Comparison of ENCODE assay signal across 12 cellular contexts in the genomic region with DNA sequence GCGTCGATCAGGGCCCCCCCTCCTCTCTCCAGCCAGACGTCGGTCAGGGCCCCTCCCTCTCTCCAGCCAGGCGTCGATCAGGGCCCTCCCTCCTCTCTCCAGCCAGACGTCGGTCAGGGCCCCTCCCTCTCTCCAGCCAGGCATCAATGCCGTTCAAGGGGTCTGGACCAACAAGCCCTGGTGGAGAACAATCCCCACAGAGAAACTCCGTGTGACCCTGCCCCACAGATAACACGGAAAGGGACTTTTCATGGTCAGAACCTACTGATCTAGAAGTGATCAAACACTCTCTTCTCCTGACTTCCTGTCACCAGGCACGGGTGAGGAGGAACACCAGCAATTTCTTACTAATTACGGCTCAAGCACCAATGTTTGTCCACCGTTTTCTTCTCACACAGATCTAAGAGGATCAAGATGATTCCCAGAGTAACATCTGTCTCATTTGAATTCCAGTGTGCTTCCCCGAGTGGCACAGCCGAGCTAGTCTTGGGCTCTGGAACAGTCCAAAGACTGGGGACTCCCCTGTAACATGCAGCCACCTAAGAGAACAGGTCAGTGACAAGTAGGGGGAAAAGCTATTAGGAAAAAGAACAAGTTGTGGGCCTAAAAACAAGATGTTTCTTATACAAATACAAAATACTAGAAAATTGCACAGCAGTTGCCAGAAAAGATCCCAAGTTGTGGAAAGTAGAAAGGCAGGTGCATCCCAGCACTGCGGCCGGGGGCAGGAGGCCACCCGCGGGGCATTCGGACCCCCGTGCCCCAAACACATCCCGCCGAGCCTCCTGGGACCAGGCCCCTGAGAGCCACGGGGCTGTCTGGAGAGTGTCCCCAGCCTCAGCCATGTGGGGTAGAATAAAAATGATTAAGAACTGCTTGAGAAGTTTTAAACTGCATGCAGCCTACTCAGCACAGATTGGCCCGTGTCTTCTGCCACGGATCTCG. TPM values are rescaled to one million over a fixed set of nuclear protein-coding genes. Genes with fewer than 3 reads are reported as not detected.
DNase-seq lines count a peak whose midpoint lies in the region; ATAC-seq and TF ChIP-seq lines count a peak whose summit lies in the region.
"Had no signal": no experiment of that assay in that cellular context is flagged by ENCODE, and none has a peak within 500 bp of the region (broad histone marks: within the 10 kb centered on the region; RNA-seq: fewer than 3 reads in every experiment).

No MANE protein-coding gene starts in this region.

- peak overlapping the region; percentile 32 for H3K27ac ChIP-seq in lower lobe of right lung
- H3K27ac ChIP-seq in suprapubic skin, result peak overlapping the region; percentile 48

- H3K4me3 ChIP-seq in lower lobe of right lung (no peak overlapping the region), suprapubic skin (no peak overlapping the region)
- H3K4me3 ChIP-seq: ovary had no signal

- H3K9me3 ChIP-seq in lower lobe of right lung, result no peaks in the 10 kb centered on the region
- no peaks in the 10 kb centered on the region for H3K9me3 ChIP-seq in suprapubic skin
- H3K9me3 ChIP-seq: ovary had no signal

- H3K4me1 Mint-ChIP-seq in activated CD8-positive, alpha-beta memory T cell treated with anti-CD3 and anti-CD28 coated beads, Interleukin-2, amount 10 ng/mL, durations not matched to agents 7 days and 5 days, result peaks cover 46% of the 10 kb centered on the region

- peaks cover 22% of the 10 kb centered on the region for H3K36me3 Mint-ChIP-seq in activated CD8-positive, alpha-beta memory T cell treated with anti-CD3 and anti-CD28 coated beads, Interleukin-2, amount 10 ng/mL, durations not matched to agents 7 days and 5 days
- H3K36me3 Mint-ChIP-seq in activated naive CD4-positive, alpha-beta T cell treated with anti-CD3 and anti-CD28 coated beads, Interleukin-2, amount 50 U/mL, for 72 hours, result peaks cover 8 to 13% of the 10 kb centered on the region in 2 donors

- TF ChIP-seq EP300 in suprapubic skin (IDR thresholded peaks at IDR 0.05), result no peak

- H3K4me3 Mint-ChIP-seq in activated CD8-positive, alpha-beta memory T cell treated with anti-CD3 and anti-CD28 coated beads, Interleukin-2, amount 10 ng/mL, durations not matched to agents 7 days and 5 days, result no peak overlapping the region

- no peaks in the 10 kb centered on the region for H3K27me3 Mint-ChIP-seq in activated CD8-positive, alpha-beta memory T cell treated with anti-CD3 and anti-CD28 coated beads, Interleukin-2, amount 10 ng/mL, durations not matched to agents 7 days and 5 days

- peaks cover 50% of the 10 kb centered on the region for H3K4me1 ChIP-seq in lower lobe of right lung
- H3K4me1 ChIP-seq in suprapubic skin, result peaks cover 22% of the 10 kb centered on the region

- H3K36me3 ChIP-seq in lower lobe of right lung (no peaks in the 10 kb centered on the region), suprapubic skin (no peaks in the 10 kb centered on the region)
- H3K36me3 ChIP-seq: ovary had no signal

- ATAC-seq in activated CD8-positive, alpha-beta memory T cell treated with anti-CD3 and anti-CD28 coated beads, Interleukin-2, amount 10 ng/mL, durations not matched to agents 7 days and 5 days, result no peak
- no peak for ATAC-seq in activated naive CD4-positive, alpha-beta T cell treated with anti-CD3 and anti-CD28 coated beads, Interleukin-2, amount 50 U/mL, for 72 hours
- ATAC-seq in lower lobe of right lung (no peak), HG03439 (IDR thresholded peaks at IDR 0.05; ENCODE audit: unreplicated experiment) (no peak), GM21737 (IDR thresholded peaks at IDR 0.05; ENCODE audit: unreplicated experiment) (no peak)
- ATAC-seq: PC-3 had no signal

- TF ChIP-seq CTCF in lower lobe of right lung (IDR thresholded peaks at IDR 0.05) (no peak), suprapubic skin (IDR thresholded peaks at IDR 0.05) (no peak)

- CTCF ChIA-PET in activated CD8-positive, alpha-beta memory T cell treated with anti-CD3 and anti-CD28 coated beads, Interleukin-2, amount 10 ng/mL, durations not matched to agents 7 days and 5 days (lab: Charles Lee), result interaction anchor here (1.7 kb wide), 1 partner anchor 10 kb away, joined by 7 read pairs; no protein-coding TSS in a partner anchor

- peak overlapping the region; percentile 25 for H3K27ac Mint-ChIP-seq in activated CD8-positive, alpha-beta memory T cell treated with anti-CD3 and anti-CD28 coated beads, Interleukin-2, amount 10 ng/mL, durations not matched to agents 7 days and 5 days
- H3K27ac Mint-ChIP-seq in activated naive CD4-positive, alpha-beta T cell treated with anti-CD3 and anti-CD28 coated beads, Interleukin-2, amount 50 U/mL, for 72 hours, result peak overlapping the region; percentile 87 to 98

- whole genome bisulfite sequencing in suprapubic skin, result 69% methylated on average over 19 of the region's 28 CpGs

- no peak for DNase-seq in activated CD8-positive, alpha-beta memory T cell treated with anti-CD3 and anti-CD28 coated beads, Interleukin-2, amount 10 ng/mL, durations not matched to agents 7 days and 5 days
- DNase-seq in activated CD8-positive, alpha-beta memory T cell treated with anti-CD3 and anti-CD28 coated beads for 24 hours, result no peak
- no peak for DNase-seq in activated naive CD4-positive, alpha-beta T cell treated with anti-CD3 and anti-CD28 coated beads, Interleukin-2, amount 50 U/mL, for 72 hours (ENCODE audit: low spot score in 2 of 2)
- DNase-seq in lower lobe of right lung (no peak), suprapubic skin (ENCODE audit: low spot score in 2 of 2) (no peak), mucosa of gallbladder (ENCODE audit: low spot score) (no peak)
- DNase-seq: KG1, PC-3 had no signal

- no peaks in the 10 kb centered on the region for H3K27me3 ChIP-seq in lower lobe of right lung (ENCODE audit: low read depth)
- H3K27me3 ChIP-seq in suprapubic skin, result no peaks in the 10 kb centered on the region
- H3K27me3 ChIP-seq: ovary had no signal

- H3K9me3 Mint-ChIP-seq in activated CD8-positive, alpha-beta memory T cell treated with anti-CD3 and anti-CD28 coated beads, Interleukin-2, amount 10 ng/mL, durations not matched to agents 7 days and 5 days (ENCODE audit: low read depth), result peaks cover 2% of the 10 kb centered on the region
- peaks cover 0 to 5% of the 10 kb centered on the region in 2 donors for H3K9me3 Mint-ChIP-seq in activated naive CD4-positive, alpha-beta T cell treated with anti-CD3 and anti-CD28 coated beads, Interleukin-2, amount 50 U/mL, for 72 hours

- TF ChIP-seq POLR2A in suprapubic skin (IDR thresholded peaks at IDR 0.05), result no peak

- intact Hi-C loops in lower lobe of right lung (cut with DNase I), result no loop called here

RNA-seq across cellular contexts. Expression of gene RASA3, which starts 11.7 kb away (rescaled TPM):
- total RNA-seq in activated CD8-positive, alpha-beta memory T cell treated with anti-CD3 and anti-CD28 coated beads, Interleukin-2, amount 10 ng/mL, durations not matched to agents 7 days and 5 days, result 10 to 100 TPM; 16.3 to 49.2 TPM
- 10 to 100 TPM; 39.4 to 44.1 TPM for total RNA-seq in activated naive CD4-positive, alpha-beta T cell treated with anti-CD3 and anti-CD28 coated beads, Interleukin-2, amount 50 U/mL, for 72 hours
- total RNA-seq in lower lobe of right lung (19.1 TPM), suprapubic skin (10 to 100 TPM; 15.3 to 37.1 (median 16.4) TPM), mucosa of gallbladder (11.7 TPM)

RNA-seq across cellular contexts. Expression of gene CFAP97D2, which starts 58.3 kb away (rescaled TPM):
- total RNA-seq in activated CD8-positive, alpha-beta memory T cell treated with anti-CD3 and anti-CD28 coated beads, Interleukin-2, amount 10 ng/mL, durations not matched to agents 7 days and 5 days, result not detected
- not detected for total RNA-seq in activated naive CD4-positive, alpha-beta T cell treated with anti-CD3 and anti-CD28 coated beads, Interleukin-2, amount 50 U/mL, for 72 hours
- total RNA-seq in lower lobe of right lung, result 1.8 TPM
- total RNA-seq in suprapubic skin, result not detected
- not detected for total RNA-seq in mucosa of gallbladder
- total RNA-seq: glomerular endothelial cell, PC-3 had no signal
